Comparison of ENCODE assay signal across 1 cellular context in the genomic region with DNA sequence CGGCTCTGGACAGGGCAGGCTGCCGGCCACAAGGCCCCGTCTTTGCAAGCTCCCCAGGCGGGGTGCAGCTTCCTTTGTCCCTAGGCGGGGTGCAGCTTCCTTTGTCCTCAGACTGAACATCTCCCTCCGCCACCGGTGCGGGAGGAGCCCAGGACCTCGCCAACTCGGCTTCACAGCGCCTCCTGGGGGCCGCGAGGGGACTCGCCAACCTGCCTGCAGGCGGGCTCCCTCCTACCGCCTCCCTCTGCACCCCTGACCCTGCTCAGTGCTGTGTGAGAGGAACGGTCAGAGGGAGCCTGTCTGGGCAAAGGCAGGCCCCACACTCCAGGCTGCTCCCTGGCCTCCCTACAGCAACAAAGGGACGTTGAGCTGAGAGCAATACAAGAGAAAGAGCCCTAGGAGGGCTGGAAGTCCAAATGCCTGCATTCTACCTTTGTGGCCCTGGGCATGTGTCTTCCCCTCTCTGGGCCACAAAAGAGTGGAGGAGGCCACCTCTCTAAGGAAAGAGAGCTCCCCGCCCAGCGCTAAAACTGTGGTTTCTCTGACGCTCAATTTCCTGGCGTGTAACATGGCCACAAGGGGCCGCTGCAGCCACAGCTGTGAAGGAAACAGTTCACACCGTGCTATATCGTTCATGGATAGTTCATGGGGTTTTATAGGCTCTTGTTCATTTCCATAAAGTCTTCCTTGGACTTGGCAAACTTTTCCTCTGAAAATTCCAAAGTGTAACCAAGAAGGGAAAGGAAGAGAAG.
A peak's percentile ranks its signal among the peaks of the same experiment; 100 is the strongest.
TF ChIP-seq lines count a peak whose summit lies in the region.

No MANE protein-coding gene starts in this region.

TF ChIP-seq in HepG2, 621 proteins besides CTCF, POLR2A, EP300 and RAD21 (continued from another document and continues in another):
- TF ChIP-seq, protein P1, sequence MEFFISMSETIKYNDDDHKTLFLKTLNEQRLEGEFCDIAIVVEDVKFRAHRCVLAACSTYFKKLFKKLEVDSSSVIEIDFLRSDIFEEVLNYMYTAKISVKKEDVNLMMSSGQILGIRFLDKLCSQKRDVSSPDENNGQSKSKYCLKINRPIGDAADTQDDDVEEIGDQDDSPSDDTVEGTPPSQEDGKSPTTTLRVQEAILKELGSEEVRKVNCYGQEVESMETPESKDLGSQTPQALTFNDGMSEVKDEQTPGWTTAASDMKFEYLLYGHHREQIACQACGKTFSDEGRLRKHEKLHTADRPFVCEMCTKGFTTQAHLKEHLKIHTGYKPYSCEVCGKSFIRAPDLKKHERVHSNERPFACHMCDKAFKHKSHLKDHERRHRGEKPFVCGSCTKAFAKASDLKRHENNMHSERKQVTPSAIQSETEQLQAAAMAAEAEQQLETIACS (CRISPR knock-in tag; IDR thresholded peaks at IDR 0.05) = no peak
- no peak; the same call in 1 of the 2 replicates for TF ChIP-seq RARG (CRISPR knock-in tag; IDR thresholded peaks at IDR 0.05; ENCODE audit: low read depth)
- TF ChIP-seq ASH2L (IDR thresholded peaks at IDR 0.05; ENCODE audit: insufficient read length, low read depth, low read length) = no peak
- no peak for TF ChIP-seq ZNF550 (CRISPR knock-in tag; IDR thresholded peaks at IDR 0.05; ENCODE audit: borderline replicate concordance)
- no peak for TF ChIP-seq SMAD1 (CRISPR knock-in tag; IDR thresholded peaks at IDR 0.05; ENCODE audit: borderline replicate concordance, low read depth)
- no peak for TF ChIP-seq ONECUT2 (CRISPR knock-in tag; IDR thresholded peaks at IDR 0.05)
- TF ChIP-seq IKZF1 (IDR thresholded peaks at IDR 0.05) = no peak
- TF ChIP-seq, protein P2, sequence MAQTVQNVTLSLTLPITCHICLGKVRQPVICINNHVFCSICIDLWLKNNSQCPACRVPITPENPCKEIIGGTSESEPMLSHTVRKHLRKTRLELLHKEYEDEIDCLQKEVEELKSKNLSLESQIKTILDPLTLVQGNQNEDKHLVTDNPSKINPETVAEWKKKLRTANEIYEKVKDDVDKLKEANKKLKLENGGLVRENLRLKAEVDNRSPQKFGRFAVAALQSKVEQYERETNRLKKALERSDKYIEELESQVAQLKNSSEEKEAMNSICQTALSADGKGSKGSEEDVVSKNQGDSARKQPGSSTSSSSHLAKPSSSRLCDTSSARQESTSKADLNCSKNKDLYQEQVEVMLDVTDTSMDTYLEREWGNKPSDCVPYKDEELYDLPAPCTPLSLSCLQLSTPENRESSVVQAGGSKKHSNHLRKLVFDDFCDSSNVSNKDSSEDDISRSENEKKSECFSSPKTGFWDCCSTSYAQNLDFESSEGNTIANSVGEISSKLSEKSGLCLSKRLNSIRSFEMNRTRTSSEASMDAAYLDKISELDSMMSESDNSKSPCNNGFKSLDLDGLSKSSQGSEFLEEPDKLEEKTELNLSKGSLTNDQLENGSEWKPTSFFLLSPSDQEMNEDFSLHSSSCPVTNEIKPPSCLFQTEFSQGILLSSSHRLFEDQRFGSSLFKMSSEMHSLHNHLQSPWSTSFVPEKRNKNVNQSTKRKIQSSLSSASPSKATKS (CRISPR knock-in tag; IDR thresholded peaks at IDR 0.05) = no peak
- TF ChIP-seq IRF2 (CRISPR knock-in tag; IDR thresholded peaks at IDR 0.05) = peak; percentile 55; the same call in 1 of the 2 replicates
- TF ChIP-seq, protein P3, sequence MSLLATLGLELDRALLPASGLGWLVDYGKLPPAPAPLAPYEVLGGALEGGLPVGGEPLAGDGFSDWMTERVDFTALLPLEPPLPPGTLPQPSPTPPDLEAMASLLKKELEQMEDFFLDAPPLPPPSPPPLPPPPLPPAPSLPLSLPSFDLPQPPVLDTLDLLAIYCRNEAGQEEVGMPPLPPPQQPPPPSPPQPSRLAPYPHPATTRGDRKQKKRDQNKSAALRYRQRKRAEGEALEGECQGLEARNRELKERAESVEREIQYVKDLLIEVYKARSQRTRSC (CRISPR knock-in tag; IDR thresholded peaks at IDR 0.05; ENCODE audit: low read depth) = no peak; the same call in 1 of the 2 replicates
- no peak for TF ChIP-seq ELF4 (CRISPR knock-in tag; IDR thresholded peaks at IDR 0.05; ENCODE audit: borderline replicate concordance)
- TF ChIP-seq SNAI1 (CRISPR knock-in tag; IDR thresholded peaks at IDR 0.05; ENCODE audit: borderline replicate concordance) = no peak
- no peak for TF ChIP-seq ZBTB21 (CRISPR knock-in tag; IDR thresholded peaks at IDR 0.05)
- TF ChIP-seq ZNF83 (CRISPR knock-in tag; IDR thresholded peaks at IDR 0.05; ENCODE audit: borderline replicate concordance) = no peak; the same call in 1 of the 2 replicates
- TF ChIP-seq, protein P4, sequence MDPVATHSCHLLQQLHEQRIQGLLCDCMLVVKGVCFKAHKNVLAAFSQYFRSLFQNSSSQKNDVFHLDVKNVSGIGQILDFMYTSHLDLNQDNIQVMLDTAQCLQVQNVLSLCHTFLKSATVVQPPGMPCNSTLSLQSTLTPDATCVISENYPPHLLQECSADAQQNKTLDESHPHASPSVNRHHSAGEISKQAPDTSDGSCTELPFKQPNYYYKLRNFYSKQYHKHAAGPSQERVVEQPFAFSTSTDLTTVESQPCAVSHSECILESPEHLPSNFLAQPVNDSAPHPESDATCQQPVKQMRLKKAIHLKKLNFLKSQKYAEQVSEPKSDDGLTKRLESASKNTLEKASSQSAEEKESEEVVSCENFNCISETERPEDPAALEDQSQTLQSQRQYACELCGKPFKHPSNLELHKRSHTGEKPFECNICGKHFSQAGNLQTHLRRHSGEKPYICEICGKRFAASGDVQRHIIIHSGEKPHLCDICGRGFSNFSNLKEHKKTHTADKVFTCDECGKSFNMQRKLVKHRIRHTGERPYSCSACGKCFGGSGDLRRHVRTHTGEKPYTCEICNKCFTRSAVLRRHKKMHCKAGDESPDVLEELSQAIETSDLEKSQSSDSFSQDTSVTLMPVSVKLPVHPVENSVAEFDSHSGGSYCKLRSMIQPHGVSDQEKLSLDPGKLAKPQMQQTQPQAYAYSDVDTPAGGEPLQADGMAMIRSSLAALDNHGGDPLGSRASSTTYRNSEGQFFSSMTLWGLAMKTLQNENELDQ (CRISPR knock-in tag; IDR thresholded peaks at IDR 0.05; ENCODE audit: borderline replicate concordance) = 0 out of 2 replicates have a peak, but pooled peaks have one; percentile 44
- no peak for TF ChIP-seq ZNF326 (CRISPR knock-in tag; IDR thresholded peaks at IDR 0.05; ENCODE audit: borderline replicate concordance)
- TF ChIP-seq, protein P5, sequence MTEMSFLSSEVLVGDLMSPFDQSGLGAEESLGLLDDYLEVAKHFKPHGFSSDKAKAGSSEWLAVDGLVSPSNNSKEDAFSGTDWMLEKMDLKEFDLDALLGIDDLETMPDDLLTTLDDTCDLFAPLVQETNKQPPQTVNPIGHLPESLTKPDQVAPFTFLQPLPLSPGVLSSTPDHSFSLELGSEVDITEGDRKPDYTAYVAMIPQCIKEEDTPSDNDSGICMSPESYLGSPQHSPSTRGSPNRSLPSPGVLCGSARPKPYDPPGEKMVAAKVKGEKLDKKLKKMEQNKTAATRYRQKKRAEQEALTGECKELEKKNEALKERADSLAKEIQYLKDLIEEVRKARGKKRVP (CRISPR knock-in tag; IDR thresholded peaks at IDR 0.05) = no peak
- TF ChIP-seq ZNF607 (CRISPR knock-in tag; IDR thresholded peaks at IDR 0.05; ENCODE audit: borderline replicate concordance) = no peak
- no peak for TF ChIP-seq ATRX (CRISPR knock-in tag; IDR thresholded peaks at IDR 0.05; ENCODE audit: borderline replicate concordance)
- no peak for TF ChIP-seq ZSCAN31 (CRISPR knock-in tag; IDR thresholded peaks at IDR 0.05; ENCODE audit: low read depth)
- TF ChIP-seq, protein P6, sequence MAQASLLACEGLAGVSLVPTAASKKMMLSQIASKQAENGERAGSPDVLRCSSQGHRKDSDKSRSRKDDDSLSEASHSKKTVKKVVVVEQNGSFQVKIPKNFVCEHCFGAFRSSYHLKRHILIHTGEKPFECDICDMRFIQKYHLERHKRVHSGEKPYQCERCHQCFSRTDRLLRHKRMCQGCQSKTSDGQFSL (CRISPR knock-in tag; IDR thresholded peaks at IDR 0.05) = no peak
- TF ChIP-seq, protein P7, sequence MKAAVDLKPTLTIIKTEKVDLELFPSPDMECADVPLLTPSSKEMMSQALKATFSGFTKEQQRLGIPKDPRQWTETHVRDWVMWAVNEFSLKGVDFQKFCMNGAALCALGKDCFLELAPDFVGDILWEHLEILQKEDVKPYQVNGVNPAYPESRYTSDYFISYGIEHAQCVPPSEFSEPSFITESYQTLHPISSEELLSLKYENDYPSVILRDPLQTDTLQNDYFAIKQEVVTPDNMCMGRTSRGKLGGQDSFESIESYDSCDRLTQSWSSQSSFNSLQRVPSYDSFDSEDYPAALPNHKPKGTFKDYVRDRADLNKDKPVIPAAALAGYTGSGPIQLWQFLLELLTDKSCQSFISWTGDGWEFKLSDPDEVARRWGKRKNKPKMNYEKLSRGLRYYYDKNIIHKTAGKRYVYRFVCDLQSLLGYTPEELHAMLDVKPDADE (CRISPR knock-in tag; IDR thresholded peaks at IDR 0.05) = no peak
- TF ChIP-seq, protein P8, sequence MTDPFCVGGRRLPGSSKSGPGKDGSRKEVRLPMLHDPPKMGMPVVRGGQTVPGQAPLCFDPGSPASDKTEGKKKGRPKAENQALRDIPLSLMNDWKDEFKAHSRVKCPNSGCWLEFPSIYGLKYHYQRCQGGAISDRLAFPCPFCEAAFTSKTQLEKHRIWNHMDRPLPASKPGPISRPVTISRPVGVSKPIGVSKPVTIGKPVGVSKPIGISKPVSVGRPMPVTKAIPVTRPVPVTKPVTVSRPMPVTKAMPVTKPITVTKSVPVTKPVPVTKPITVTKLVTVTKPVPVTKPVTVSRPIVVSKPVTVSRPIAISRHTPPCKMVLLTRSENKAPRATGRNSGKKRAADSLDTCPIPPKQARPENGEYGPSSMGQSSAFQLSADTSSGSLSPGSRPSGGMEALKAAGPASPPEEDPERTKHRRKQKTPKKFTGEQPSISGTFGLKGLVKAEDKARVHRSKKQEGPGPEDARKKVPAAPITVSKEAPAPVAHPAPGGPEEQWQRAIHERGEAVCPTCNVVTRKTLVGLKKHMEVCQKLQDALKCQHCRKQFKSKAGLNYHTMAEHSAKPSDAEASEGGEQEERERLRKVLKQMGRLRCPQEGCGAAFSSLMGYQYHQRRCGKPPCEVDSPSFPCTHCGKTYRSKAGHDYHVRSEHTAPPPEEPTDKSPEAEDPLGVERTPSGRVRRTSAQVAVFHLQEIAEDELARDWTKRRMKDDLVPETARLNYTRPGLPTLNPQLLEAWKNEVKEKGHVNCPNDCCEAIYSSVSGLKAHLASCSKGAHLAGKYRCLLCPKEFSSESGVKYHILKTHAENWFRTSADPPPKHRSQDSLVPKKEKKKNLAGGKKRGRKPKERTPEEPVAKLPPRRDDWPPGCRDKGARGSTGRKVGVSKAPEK (CRISPR knock-in tag; IDR thresholded peaks at IDR 0.05; ENCODE audit: borderline replicate concordance) = peak; percentile 80; the same call in 1 of the 2 replicates
- TF ChIP-seq, protein P9, sequence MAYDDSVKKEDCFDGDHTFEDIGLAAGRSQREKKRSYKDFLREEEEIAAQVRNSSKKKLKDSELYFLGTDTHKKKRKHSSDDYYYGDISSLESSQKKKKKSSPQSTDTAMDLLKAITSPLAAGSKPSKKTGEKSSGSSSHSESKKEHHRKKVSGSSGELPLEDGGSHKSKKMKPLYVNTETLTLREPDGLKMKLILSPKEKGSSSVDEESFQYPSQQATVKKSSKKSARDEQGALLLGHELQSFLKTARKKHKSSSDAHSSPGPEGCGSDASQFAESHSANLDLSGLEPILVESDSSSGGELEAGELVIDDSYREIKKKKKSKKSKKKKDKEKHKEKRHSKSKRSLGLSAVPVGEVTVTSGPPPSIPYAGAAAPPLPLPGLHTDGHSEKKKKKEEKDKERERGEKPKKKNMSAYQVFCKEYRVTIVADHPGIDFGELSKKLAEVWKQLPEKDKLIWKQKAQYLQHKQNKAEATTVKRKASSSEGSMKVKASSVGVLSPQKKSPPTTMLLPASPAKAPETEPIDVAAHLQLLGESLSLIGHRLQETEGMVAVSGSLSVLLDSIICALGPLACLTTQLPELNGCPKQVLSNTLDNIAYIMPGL (CRISPR knock-in tag; IDR thresholded peaks at IDR 0.05; ENCODE audit: borderline replicate concordance in 1 of 2, low read depth in 1 of 2) = peak; percentile 89 to 93
- TF ChIP-seq, protein P10, sequence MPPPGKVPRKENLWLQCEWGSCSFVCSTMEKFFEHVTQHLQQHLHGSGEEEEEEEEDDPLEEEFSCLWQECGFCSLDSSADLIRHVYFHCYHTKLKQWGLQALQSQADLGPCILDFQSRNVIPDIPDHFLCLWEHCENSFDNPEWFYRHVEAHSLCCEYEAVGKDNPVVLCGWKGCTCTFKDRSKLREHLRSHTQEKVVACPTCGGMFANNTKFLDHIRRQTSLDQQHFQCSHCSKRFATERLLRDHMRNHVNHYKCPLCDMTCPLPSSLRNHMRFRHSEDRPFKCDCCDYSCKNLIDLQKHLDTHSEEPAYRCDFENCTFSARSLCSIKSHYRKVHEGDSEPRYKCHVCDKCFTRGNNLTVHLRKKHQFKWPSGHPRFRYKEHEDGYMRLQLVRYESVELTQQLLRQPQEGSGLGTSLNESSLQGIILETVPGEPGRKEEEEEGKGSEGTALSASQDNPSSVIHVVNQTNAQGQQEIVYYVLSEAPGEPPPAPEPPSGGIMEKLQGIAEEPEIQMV (CRISPR knock-in tag; IDR thresholded peaks at IDR 0.05; ENCODE audit: low read depth) = 0 out of 2 replicates have a peak, but pooled peaks have one; percentile 75
- no peak for TF ChIP-seq POLR2AphosphoS2 (IDR thresholded peaks at IDR 0.05; ENCODE audit: low read depth, low read length)
- peak; percentile 69; the same call in 1 of the 2 replicates for TF ChIP-seq FOXO1 (CRISPR knock-in tag; IDR thresholded peaks at IDR 0.05)
